Comparison of ENCODE assay signal across 19 cellular contexts in the genomic region with DNA sequence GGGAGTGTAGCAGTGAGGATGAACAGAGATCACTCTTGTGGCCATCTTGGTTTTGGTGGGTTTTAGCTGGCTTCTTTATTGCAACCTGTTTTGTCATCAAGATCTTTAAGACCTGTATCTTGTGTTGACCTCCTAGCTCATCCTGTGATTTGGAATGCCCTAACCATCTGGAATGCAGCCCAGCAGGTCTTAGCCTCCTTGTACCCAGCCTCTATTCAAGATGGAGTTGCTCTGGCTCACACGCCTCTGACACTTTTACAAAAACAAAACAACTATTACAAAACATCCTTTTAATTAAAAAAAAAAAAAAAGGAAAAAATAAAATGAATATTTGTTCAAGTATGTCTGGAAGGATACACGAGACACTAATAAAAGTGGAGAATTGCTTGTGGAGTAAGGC.
DNase-seq lines count a peak whose midpoint lies in the region; ATAC-seq, FAIRE-seq and TF ChIP-seq lines count a peak whose summit lies in the region.
"Had no signal": no experiment of that assay in that cellular context is flagged by ENCODE, and none has a peak within 500 bp of the region (broad histone marks: within the 10 kb centered on the region; RNA-seq: fewer than 3 reads in every experiment).

No MANE protein-coding gene starts in this region.

- H3K9me3 ChIP-seq in right cardiac atrium (ENCODE audit: control insufficient read depth, low read length) (no peaks in the 10 kb centered on the region), neutrophil (no peaks in the 10 kb centered on the region), subcutaneous abdominal adipose tissue (ENCODE audit: control insufficient read depth in 5 of 5, low read length in 5 of 5) (no peaks in the 10 kb centered on the region), pancreas (no peaks in the 10 kb centered on the region)
- H3K9me3 ChIP-seq: BE2C had no signal

- H3K9me3 Mint-ChIP-seq in WTC11: no peaks in the 10 kb centered on the region
- H3K9me3 Mint-ChIP-seq: CD4-positive, alpha-beta memory T cell had no signal

- no peak for TF ChIP-seq CTCF in WTC11 (IDR thresholded peaks at IDR 0.05)
- TF ChIP-seq CTCF in neutrophil (IDR thresholded peaks at IDR 0.05): no peak
- no peak for TF ChIP-seq CTCF in pancreas (IDR thresholded peaks at IDR 0.05)

- CTCF ChIA-PET in WTC11 (lab: Charles Lee): no interaction called here

- no peak overlapping the region for H3K9ac ChIP-seq in subcutaneous abdominal adipose tissue (ENCODE audit: low read length in 5 of 5)

- WGBS in right cardiac atrium: 95% methylated on average over 2 of the region's 2 CpGs
- WGBS in pancreas, 2 donors: 94 to 97% methylated on average over 2 of the region's 2 CpGs

- no peak for DNase-seq in right cardiac atrium
- no peak for DNase-seq in Right ventricle myocardium superior
- DNase-seq in WTC11 (ENCODE audit: low spot score): no peak
- DNase-seq in NCI-H774 (lab: John Stamatoyannopoulos, UW): no peak
- DNase-seq in pancreas: no peak
- DNase-seq: BE2C; CD4-positive, alpha-beta memory T cell; DMS153; DMS79 treated with DMSO at 0.1 percent for 48 hours; EL; GDM1; H7 had no signal

- H3K4me3 ChIP-seq in right cardiac atrium (ENCODE audit: low read length) (no peak overlapping the region), neutrophil (ENCODE audit: low read depth in 1 of 2, low read length in 1 of 2) (no peak overlapping the region), subcutaneous abdominal adipose tissue (ENCODE audit: low read depth in 1 of 5, low read length in 5 of 5) (no peak overlapping the region), pancreas (no peak overlapping the region)

- H3K36me3 Mint-ChIP-seq in WTC11: peaks cover 4% of the 10 kb centered on the region

- H3K27me3 ChIP-seq in right cardiac atrium (ENCODE audit: control insufficient read depth, insufficient read depth): no peaks in the 10 kb centered on the region
- H3K27me3 ChIP-seq in neutrophil: no peaks in the 10 kb centered on the region
- H3K27me3 ChIP-seq in subcutaneous abdominal adipose tissue (ENCODE audit: control insufficient read depth in 5 of 5, insufficient read depth in 4 of 5, low read length in 5 of 5): no peaks in the 10 kb centered on the region
- H3K27me3 ChIP-seq in pancreas: no peaks in the 10 kb centered on the region
- H3K27me3 ChIP-seq: BE2C had no signal

- FAIRE-seq in pancreas (lab: Jason Lieb, UNC): no peak
- FAIRE-seq: A204.1, D721Med, GM19239 had no signal

- H3K27ac ChIP-seq in right cardiac atrium (ENCODE audit: low read length) (peak overlapping the region; percentile 45), neutrophil (peak overlapping the region; percentile 84), subcutaneous abdominal adipose tissue (ENCODE audit: low read depth, low read length) (peak overlapping the region; percentile 60), pancreas (no peak overlapping the region)
- H3K27ac ChIP-seq: C4-2B had no signal

- H3K27ac Mint-ChIP-seq in WTC11: no peak overlapping the region
- H3K27ac Mint-ChIP-seq: CD4-positive, alpha-beta memory T cell had no signal

- H3K4me1 ChIP-seq in right cardiac atrium (ENCODE audit: control insufficient read depth, insufficient read depth, low read length): peaks cover 20% of the 10 kb centered on the region
- peaks cover 43 to 66% of the 10 kb centered on the region in 2 experiments for H3K4me1 ChIP-seq in neutrophil (ENCODE audit: control insufficient read depth in 1 of 2, insufficient read depth in 1 of 2, low read depth in 1 of 2, low read length in 1 of 2)
- H3K4me1 ChIP-seq in subcutaneous abdominal adipose tissue (ENCODE audit: control insufficient read depth in 5 of 5, insufficient read depth in 5 of 5, low read length in 5 of 5): peaks cover 10 to 44% (median 35%) of the 10 kb centered on the region in 5 donors
- H3K4me1 ChIP-seq in pancreas: peaks cover 0 to 19% (median 14%) of the 10 kb centered on the region in 3 donors
- H3K4me1 ChIP-seq: BE2C had no signal

- H3K27me3 Mint-ChIP-seq in WTC11 (ENCODE audit: low read depth): no peaks in the 10 kb centered on the region
- H3K27me3 Mint-ChIP-seq: CD4-positive, alpha-beta memory T cell had no signal

- POLR2A ChIA-PET in WTC11 (lab: Charles Lee): interaction anchor here (0.6 kb wide), 1 partner anchor 10 kb away, joined by 5 read pairs; no protein-coding TSS in a partner anchor

- H3K36me3 ChIP-seq in neutrophil (no peaks in the 10 kb centered on the region), subcutaneous abdominal adipose tissue (ENCODE audit: control insufficient read depth in 5 of 5, insufficient read depth in 5 of 5, low read length in 5 of 5) (no peaks in the 10 kb centered on the region), pancreas (no peaks in the 10 kb centered on the region)
- H3K36me3 ChIP-seq: BE2C had no signal

- intact Hi-C loops in right cardiac atrium (cut with DNase I): loop anchor here in 2 of 4 donors (10.0 kb wide), 2 partner anchors 45 to 65 kb away; a partner anchor contains a TSS
- intact Hi-C loops in Right ventricle myocardium superior (cut with DNase I): no loop called here
- intact Hi-C loops in pancreas (cut with DNase I): no loop called here

- H3K4me3 Mint-ChIP-seq in WTC11: no peak overlapping the region

- H3K4me1 Mint-ChIP-seq in WTC11: peaks cover 62% of the 10 kb centered on the region

- ATAC-seq in right cardiac atrium (no peak), Right ventricle myocardium superior (ENCODE audit: poor library complexity) (no peak), WTC11 (no peak), GM21825 (IDR thresholded peaks at IDR 0.05; ENCODE audit: unreplicated experiment) (no peak), pancreas (no peak)

TF ChIP-seq in WTC11, 78 proteins besides CTCF, POLR2A, EP300 and RAD21 (continues in another document):
- TF ChIP-seq SP1 (CRISPR knock-in tag; conservative IDR thresholded peaks at IDR 0.05): no peak
- TF ChIP-seq, protein P1, sequence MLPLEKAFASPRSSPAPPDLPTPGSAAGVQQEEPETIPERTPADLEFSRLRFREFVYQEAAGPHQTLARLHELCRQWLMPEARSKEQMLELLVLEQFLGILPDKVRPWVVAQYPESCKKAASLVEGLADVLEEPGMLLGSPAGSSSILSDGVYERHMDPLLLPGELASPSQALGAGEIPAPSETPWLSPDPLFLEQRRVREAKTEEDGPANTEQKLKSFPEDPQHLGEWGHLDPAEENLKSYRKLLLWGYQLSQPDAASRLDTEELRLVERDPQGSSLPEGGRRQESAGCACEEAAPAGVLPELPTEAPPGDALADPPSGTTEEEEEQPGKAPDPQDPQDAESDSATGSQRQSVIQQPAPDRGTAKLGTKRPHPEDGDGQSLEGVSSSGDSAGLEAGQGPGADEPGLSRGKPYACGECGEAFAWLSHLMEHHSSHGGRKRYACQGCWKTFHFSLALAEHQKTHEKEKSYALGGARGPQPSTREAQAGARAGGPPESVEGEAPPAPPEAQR (CRISPR knock-in tag; IDR thresholded peaks at IDR 0.05): peak; percentile 56; the same call in 1 of the 2 replicates
- TF ChIP-seq, protein P2, sequence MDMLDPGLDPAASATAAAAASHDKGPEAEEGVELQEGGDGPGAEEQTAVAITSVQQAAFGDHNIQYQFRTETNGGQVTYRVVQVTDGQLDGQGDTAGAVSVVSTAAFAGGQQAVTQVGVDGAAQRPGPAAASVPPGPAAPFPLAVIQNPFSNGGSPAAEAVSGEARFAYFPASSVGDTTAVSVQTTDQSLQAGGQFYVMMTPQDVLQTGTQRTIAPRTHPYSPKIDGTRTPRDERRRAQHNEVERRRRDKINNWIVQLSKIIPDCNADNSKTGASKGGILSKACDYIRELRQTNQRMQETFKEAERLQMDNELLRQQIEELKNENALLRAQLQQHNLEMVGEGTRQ (CRISPR knock-in tag; IDR thresholded peaks at IDR 0.05): no peak
- TF ChIP-seq KAT7 (CRISPR knock-in tag; IDR thresholded peaks at IDR 0.05; ENCODE audit: borderline replicate concordance): no peak
- no peak for TF ChIP-seq CREM (CRISPR knock-in tag; IDR thresholded peaks at IDR 0.05)
- TF ChIP-seq ZNF396 (CRISPR knock-in tag; IDR thresholded peaks at IDR 0.05; ENCODE audit: borderline replicate concordance): 0 out of 2 replicates have a peak, but pooled peaks have one; percentile 33
- TF ChIP-seq, protein P3, sequence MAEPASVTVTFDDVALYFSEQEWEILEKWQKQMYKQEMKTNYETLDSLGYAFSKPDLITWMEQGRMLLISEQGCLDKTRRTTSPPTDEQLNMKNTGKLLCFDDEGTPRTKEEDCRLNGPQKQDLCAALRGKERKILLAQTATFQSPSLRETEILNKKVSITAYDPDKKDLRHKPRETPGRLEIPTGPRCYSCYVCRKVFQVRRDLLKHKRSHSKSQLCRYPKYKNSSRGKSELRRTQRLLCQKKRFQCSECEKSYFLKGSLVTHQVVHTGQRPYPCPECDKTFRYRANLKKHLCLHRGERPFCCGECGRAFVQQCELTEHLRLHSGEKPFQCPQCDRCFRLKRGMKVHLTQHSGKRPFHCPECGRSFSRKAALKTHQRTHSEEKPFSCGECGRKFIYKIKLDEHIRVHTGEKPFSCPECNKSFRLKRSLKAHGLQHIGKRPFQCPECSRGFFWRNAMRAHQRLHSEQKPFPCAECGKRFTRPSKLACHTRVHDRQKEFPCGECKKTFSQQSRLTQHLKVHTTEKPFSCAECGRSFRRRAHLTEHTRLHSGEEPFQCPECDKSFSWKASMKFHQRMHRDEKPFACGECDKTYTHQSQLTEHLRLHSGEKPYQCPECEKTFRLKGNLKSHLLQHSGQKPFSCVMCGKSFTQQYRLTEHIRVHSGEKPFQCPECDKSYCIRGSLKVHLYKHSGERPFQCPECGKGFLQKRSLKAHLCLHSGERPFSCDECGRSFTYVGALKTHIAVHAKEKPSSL (CRISPR knock-in tag; conservative IDR thresholded peaks at IDR 0.05): no peak
- TF ChIP-seq JAZF1 (CRISPR knock-in tag; IDR thresholded peaks at IDR 0.05): no peak
- no peak for TF ChIP-seq ZNF416 (CRISPR knock-in tag; IDR thresholded peaks at IDR 0.05)
- TF ChIP-seq, protein P4, sequence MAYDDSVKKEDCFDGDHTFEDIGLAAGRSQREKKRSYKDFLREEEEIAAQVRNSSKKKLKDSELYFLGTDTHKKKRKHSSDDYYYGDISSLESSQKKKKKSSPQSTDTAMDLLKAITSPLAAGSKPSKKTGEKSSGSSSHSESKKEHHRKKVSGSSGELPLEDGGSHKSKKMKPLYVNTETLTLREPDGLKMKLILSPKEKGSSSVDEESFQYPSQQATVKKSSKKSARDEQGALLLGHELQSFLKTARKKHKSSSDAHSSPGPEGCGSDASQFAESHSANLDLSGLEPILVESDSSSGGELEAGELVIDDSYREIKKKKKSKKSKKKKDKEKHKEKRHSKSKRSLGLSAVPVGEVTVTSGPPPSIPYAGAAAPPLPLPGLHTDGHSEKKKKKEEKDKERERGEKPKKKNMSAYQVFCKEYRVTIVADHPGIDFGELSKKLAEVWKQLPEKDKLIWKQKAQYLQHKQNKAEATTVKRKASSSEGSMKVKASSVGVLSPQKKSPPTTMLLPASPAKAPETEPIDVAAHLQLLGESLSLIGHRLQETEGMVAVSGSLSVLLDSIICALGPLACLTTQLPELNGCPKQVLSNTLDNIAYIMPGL (CRISPR knock-in tag; IDR thresholded peaks at IDR 0.05): no peak
- TF ChIP-seq ZNF423 (CRISPR knock-in tag; IDR thresholded peaks at IDR 0.05): peak; percentile 29; the same call in 1 of the 2 replicates
- TF ChIP-seq ETV6 (CRISPR knock-in tag; IDR thresholded peaks at IDR 0.05): no peak

Comparison
In these comparisons a context has a peak if more than half of its experiments do, and no peak if none do; other contexts are left out.
1. H3K27ac ChIP-seq: peak in right cardiac atrium (single experiment), neutrophil (single experiment) and subcutaneous abdominal adipose tissue (single experiment); none in pancreas (0 of 4).